24 cellular contexts compared by ENCODE assay signal in genomic region chr11:76201672-76202412, GRCh38.
"Had no signal": no experiment of that assay in that cellular context is flagged by ENCODE, and none has a peak within 500 bp of the region (broad histone marks: within the 10 kb centered on the region; RNA-seq: fewer than 3 reads in every experiment).

No MANE protein-coding gene starts in this region.

- H3K4me3 Mint-ChIP-seq: activated CD8-positive, alpha-beta T cell treated with anti-CD3 and anti-CD28 coated beads, Interleukin-2, amount 10 ng/mL, durations not matched to agents 7 days and 5 days; activated naive CD8-positive, alpha-beta T cell treated with anti-CD3 and anti-CD28 coated beads, Interleukin-2, amount 50 U/mL, for 24 hours; activated T-cell treated with anti-CD3 and anti-CD28 coated beads, Interleukin-2, amount 50 U/mL, for 24 hours; brain; T-helper 1 cell treated with Interleukin-12 subunit alpha and Interleukin-12 subunit beta and Interleukin-4 antibody, amounts not matched to agents 30 μg/mL and 1 μg/mL, for 36 hours; WTC11 had no signal

- ATAC-seq: activated CD8-positive, alpha-beta T cell treated with anti-CD3 and anti-CD28 coated beads, Interleukin-2, amount 10 ng/mL, durations not matched to agents 7 days and 5 days; activated naive CD4-positive, alpha-beta T cell treated with anti-CD3 and anti-CD28 coated beads, Interleukin-2, amount 50 U/mL, for 72 hours; activated naive CD8-positive, alpha-beta T cell treated with anti-CD3 and anti-CD28 coated beads, Interleukin-2, amount 50 U/mL, for 24 hours; SK-N-SH treated with all-trans-retinoic acid at 6 μM for 48 hours; WTC11 had no signal

- H3K9me3 Mint-ChIP-seq: activated naive CD4-positive, alpha-beta T cell treated with anti-CD3 and anti-CD28 coated beads, Interleukin-2, amount 50 U/mL, for 72 hours; activated naive CD8-positive, alpha-beta T cell treated with anti-CD3 and anti-CD28 coated beads, Interleukin-2, amount 50 U/mL, for 24 hours; activated T-cell treated with anti-CD3 and anti-CD28 coated beads, Interleukin-2, amount 50 U/mL, for 24 hours; T-helper 1 cell treated with Interleukin-12 subunit alpha and Interleukin-12 subunit beta and Interleukin-4 antibody, amounts not matched to agents 30 μg/mL and 1 μg/mL, for 36 hours; WTC11 had no signal

- FAIRE-seq: astrocyte had no signal

- H3K9me3 ChIP-seq: SJCRH30 had no signal

- H3K36me3 Mint-ChIP-seq: brain, WTC11 had no signal

- H3K36me3 ChIP-seq: SJCRH30 had no signal

- DNase-seq: activated CD4-positive, alpha-beta T cell treated with anti-CD3 and anti-CD28 coated beads for 48 hours; activated CD4-positive, alpha-beta T cell treated with anti-CD3 and anti-CD28 coated beads, Interleukin-2, amount 50 U/mL, for 4 hours; activated CD4-positive, CD25-positive, alpha-beta regulatory T cell treated with anti-CD3 and anti-CD28 coated beads, Interleukin-2, amount 50 U/mL, for 72 hours; activated CD8-positive, alpha-beta memory T cell treated with anti-CD3 and anti-CD28 coated beads, Interleukin-2, amount 50 U/mL, for 48 hours; activated CD8-positive, alpha-beta T cell treated with anti-CD3 and anti-CD28 coated beads, Interleukin-2, amount 10 ng/mL, durations not matched to agents 7 days and 5 days; activated effector memory CD4-positive, alpha-beta T cell treated with anti-CD3 and anti-CD28 coated beads, Interleukin-2, amount 50 U/mL, for 16 hours; activated naive CD4-positive, alpha-beta T cell treated with Interleukin-2 at 50 U/mL for 16 hours; activated naive CD8-positive, alpha-beta T cell treated with anti-CD3 and anti-CD28 coated beads, Interleukin-2, amount 50 U/mL, for 24 hours; activated T-cell treated with anti-CD3 and anti-CD28 coated beads, Interleukin-2, amount 50 U/mL, for 24 hours; amniotic stem cell; Karpas-422; NCI-H1105 treated with DMSO at 0.1 percent for 48 hours; NCI-H1436 treated with DMSO at 0.1 percent for 48 hours; NCI-H187; NCI-H2081; NCI-H446; T-helper 9 cell had no signal

- H3K27ac ChIP-seq: SJCRH30 had no signal

- H3K4me3 ChIP-seq: SJCRH30 had no signal

- H3K4me1 ChIP-seq: SJCRH30 had no signal

- H3K27ac Mint-ChIP-seq: activated CD8-positive, alpha-beta T cell treated with anti-CD3 and anti-CD28 coated beads, Interleukin-2, amount 10 ng/mL, durations not matched to agents 7 days and 5 days; activated naive CD8-positive, alpha-beta T cell treated with anti-CD3 and anti-CD28 coated beads, Interleukin-2, amount 50 U/mL, for 24 hours; activated T-cell treated with anti-CD3 and anti-CD28 coated beads, Interleukin-2, amount 50 U/mL, for 24 hours; brain; T-helper 1 cell treated with Interleukin-12 subunit alpha and Interleukin-12 subunit beta and Interleukin-4 antibody, amounts not matched to agents 30 μg/mL and 1 μg/mL, for 36 hours; WTC11 had no signal

- H3K27me3 ChIP-seq: SJCRH30 had no signal
